1 cellular context compared by ENCODE assay signal in the genomic region with DNA sequence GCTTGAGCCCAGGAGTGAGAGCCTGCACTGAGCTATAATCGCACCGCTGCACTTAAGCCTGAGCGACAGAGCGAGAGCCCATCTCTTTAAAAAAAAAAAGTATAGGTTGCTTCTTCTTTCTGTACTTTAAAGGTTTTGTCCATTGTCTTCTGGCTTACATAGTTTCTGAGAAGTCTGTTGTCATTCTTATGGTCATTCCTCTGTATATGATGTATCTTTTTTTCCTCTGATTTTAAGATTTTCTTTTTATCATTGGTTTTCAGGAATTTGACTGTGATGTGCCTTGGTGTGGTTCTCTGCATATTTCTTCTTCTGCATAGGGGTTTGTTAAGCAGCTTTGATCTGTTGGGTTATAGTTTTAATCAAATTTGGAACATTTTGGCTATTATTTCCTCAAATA.
TF ChIP-seq lines count a peak whose summit lies in the region.

No MANE protein-coding gene starts in this region.

TF ChIP-seq in HepG2, 621 proteins besides CTCF, POLR2A, EP300 and RAD21:
- TF ChIP-seq, protein P1, sequence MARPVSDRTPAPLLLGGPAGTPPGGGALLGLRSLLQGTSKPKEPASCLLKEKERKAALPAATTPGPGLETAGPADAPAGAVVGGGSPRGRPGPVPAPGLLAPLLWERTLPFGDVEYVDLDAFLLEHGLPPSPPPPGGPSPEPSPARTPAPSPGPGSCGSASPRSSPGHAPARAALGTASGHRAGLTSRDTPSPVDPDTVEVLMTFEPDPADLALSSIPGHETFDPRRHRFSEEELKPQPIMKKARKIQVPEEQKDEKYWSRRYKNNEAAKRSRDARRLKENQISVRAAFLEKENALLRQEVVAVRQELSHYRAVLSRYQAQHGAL (CRISPR knock-in tag; IDR thresholded peaks at IDR 0.05; ENCODE audit: not compliant biosample characterization): no peak
- peak; percentile 100 for TF ChIP-seq ZNF317 (CRISPR knock-in tag; IDR thresholded peaks at IDR 0.05)
